22 cellular contexts compared by ENCODE assay signal in genomic region chr4:89039735-89040338, GRCh38. TPM values are rescaled to one million over a fixed set of nuclear protein-coding genes. Genes with fewer than 3 reads are reported as not detected.
DNase-seq lines count a peak whose midpoint lies in the region; ATAC-seq, FAIRE-seq and TF ChIP-seq lines count a peak whose summit lies in the region.
"Had no signal": no experiment of that assay in that cellular context is flagged by ENCODE, and none has a peak within 500 bp of the region (broad histone marks: within the 10 kb centered on the region; RNA-seq: fewer than 3 reads in every experiment).

No MANE protein-coding gene starts in this region.

- no peak overlapping the region for H3K9ac ChIP-seq in HCT116 (ENCODE audit: low read length)

- no peaks in the 10 kb centered on the region for H3K27me3 ChIP-seq in HCT116 (ENCODE audit: insufficient read depth, low read length)
- H3K27me3 ChIP-seq: SJCRH30 had no signal

- no peaks in the 10 kb centered on the region for H3K9me3 ChIP-seq in HCT116 (ENCODE audit: control insufficient read depth in 1 of 2, insufficient read depth in 1 of 2, low read depth in 1 of 2, low read length in 2 of 2)

- 0 out of 2 replicates have a peak, but pooled peaks cover 4% of the 10 kb centered on the region for H4K20me1 ChIP-seq in HCT116 (ENCODE audit: insufficient read depth)

- TF ChIP-seq POLR2A in HCT116 (IDR thresholded peaks at IDR 0.05; ENCODE audit: borderline replicate concordance, extremely low read depth, insufficient read depth, insufficient read length), result no peak

- no peak overlapping the region for H3K27ac ChIP-seq in HCT116 (ENCODE audit: low read depth, low read length)
- H3K27ac ChIP-seq: SJCRH30 had no signal

- no peaks in the 10 kb centered on the region for H3K4me1 ChIP-seq in HCT116 (ENCODE audit: control insufficient read depth in 1 of 2, insufficient read depth in 2 of 2, low read length in 2 of 2)
- H3K4me1 ChIP-seq: SJCRH30 had no signal

- peaks cover 65% of the 10 kb centered on the region for H3K79me2 ChIP-seq in HCT116 (ENCODE audit: insufficient read depth, low read length)

- H3K36me3 ChIP-seq in HCT116 (ENCODE audit: control insufficient read depth in 1 of 2, insufficient read depth in 2 of 2, low read length in 2 of 2), result no peaks in the 10 kb centered on the region; a peak in 1 of 4 replicates

- TF ChIP-seq RAD21 in HCT116 (IDR thresholded peaks at IDR 0.05; ENCODE audit: low read depth), result no peak

- no peak for TF ChIP-seq CTCF in HCT116 (IDR thresholded peaks at IDR 0.05 in 2 of 3, conservative IDR thresholded peaks at IDR 0.05 in 1 of 3; ENCODE audit: borderline replicate concordance in 1 of 3, insufficient read depth in 1 of 3, low read depth in 2 of 3, low read length in 2 of 3)

- peak; percentile 14 for FAIRE-seq in colon (lab: Jason Lieb, UNC)
- FAIRE-seq: RCC 7860 had no signal

- CTCF ChIA-PET in HCT116 (lab: Charles Lee), result interaction anchor here (0.6 kb wide), 1 partner anchor 846 kb away, joined by 3 read pairs; no protein-coding TSS in a partner anchor

- RAD21 ChIA-PET in HCT116 (lab: Charles Lee; ENCODE audit: low non-redundant PET in 1 of 2, low total read pairs in 2 of 2, uncharacterized antibody in 2 of 2, unreplicated experiment in 2 of 2), result no interaction called here

- no peak overlapping the region for H3K4me3 ChIP-seq in HCT116 (replicated peaks in 1 of 2; ENCODE audit: low read depth in 1 of 2, low read length in 2 of 2)
- H3K4me3 ChIP-seq: SJCRH30 had no signal

- POLR2A ChIA-PET in HCT116 (lab: Charles Lee), result interaction anchor here (1.2 kb wide), 1 partner anchor 17 kb away, joined by 3 read pairs; no protein-coding TSS in a partner anchor

- BruUV-seq in HCT116 (replicated peaks; lab: Mats Ljungman, UMichigan), result no TSS peak

- no peak overlapping the region for H3K4me2 ChIP-seq in HCT116 (ENCODE audit: low read length)

- DNase-seq in HCT116 (ENCODE audit: low read depth, low spot score), result no peak
- peak; percentile 28 for DNase-seq in OCI-M1 (lab: John Stamatoyannopoulos, UW)
- DNase-seq in effector CD4-positive, alpha-beta T cell, result no peak
- no peak for DNase-seq in activated T-cell treated with anti-CD3 and anti-CD28 coated beads, Interleukin-2, amount 50 U/mL, for 48 hours
- DNase-seq: DMS53, EL, GF-D8, GOT3, HCEC 1CT, KBM-7, NCI-H1092 treated with DMSO at 0.1 percent for 48 hours, NCI-H1436 treated with DMSO at 0.1 percent for 48 hours, NCI-H1930, NCI-H2171, NCI-H345, NCI-H524, NCI-H774, SJCRH30 had no signal

- no peak overlapping the region for H2AFZ ChIP-seq in HCT116 (ENCODE audit: low read depth, low read length, poor library complexity, severe bottlenecking)

- intact Hi-C loops in HCT116 (cut with micrococcal nuclease), result no loop called here

- H3K9me2 ChIP-seq in HCT116 (ENCODE audit: insufficient read depth), result no peaks in the 10 kb centered on the region

- ATAC-seq in HCT116, result no peak
- ATAC-seq in HG03378 (IDR thresholded peaks at IDR 0.05; ENCODE audit: unreplicated experiment), result no peak
- ATAC-seq in HG03108 (IDR thresholded peaks at IDR 0.05; ENCODE audit: unreplicated experiment), result no peak

TF ChIP-seq in HCT116, 20 proteins besides CTCF, POLR2A, EP300 and RAD21:
- TF ChIP-seq CEBPB (IDR thresholded peaks at IDR 0.05; ENCODE audit: low read depth), result peak; percentile 88
- TF ChIP-seq YY1 (IDR thresholded peaks at IDR 0.05; ENCODE audit: extremely low read depth, insufficient replicate concordance, low read depth, low read length), result no peak

RNA-seq across cellular contexts. Expression of gene FAM13A, which starts 17.1 kb away (rescaled TPM):
- 17.2 TPM for total RNA-seq in HCT116 (2021; ENCODE audit: unreplicated experiment)
- polyA plus RNA-seq in HCT116 (2012), result 4.8 and 6.1 TPM in 2 replicates
